In genomic region chr1:63329621-63330330, GRCh38 we compare ENCODE assay signal across 13 cellular contexts. TPM values are rescaled to one million over a fixed set of nuclear protein-coding genes. Genes with fewer than 3 reads are reported as not detected.
A peak's percentile ranks its signal among the peaks of the same experiment; 100 is the strongest.
DNase-seq lines count a peak whose midpoint lies in the region; ATAC-seq lines count a peak whose summit lies in the region.
"Had no signal": no experiment of that assay in that cellular context is flagged by ENCODE, and none has a peak within 500 bp of the region (broad histone marks: within the 10 kb centered on the region; RNA-seq: fewer than 3 reads in every experiment).

No MANE protein-coding gene starts in this region.

- no peaks in the 10 kb centered on the region for H3K36me3 Mint-ChIP-seq in activated naive CD4-positive, alpha-beta T cell treated with anti-CD3 and anti-CD28 coated beads for 36 hours (ENCODE audit: low read depth)
- peaks cover 5 to 7% of the 10 kb centered on the region in 2 donors for H3K36me3 Mint-ChIP-seq in activated T-cell treated with anti-CD3 and anti-CD28 coated beads, Interleukin-2, amount 50 U/mL, for 72 hours (ENCODE audit: insufficient read depth in 2 of 2)
- H3K36me3 Mint-ChIP-seq in stimulated activated naive B cell treated with anti-CD40 and anti-IgM and Interleukin-4, amounts not matched to agents 10 μg/mL and 1 μg/mL and 100 μg/mL, for 72 hours = peaks cover 16 to 19% of the 10 kb centered on the region in 2 donors

- intact Hi-C loops in activated naive CD4-positive, alpha-beta T cell treated with anti-CD3 and anti-CD28 coated beads for 36 hours (cut with micrococcal nuclease) = loop anchor here (10.0 kb wide), 2 partner anchors 445 to 485 kb away; partner anchors contain the start of gene ROR1

- H3K4me1 ChIP-seq in iPS DF 6.9 (ENCODE audit: control insufficient read depth, insufficient read depth, low read length) = peaks cover 7% of the 10 kb centered on the region

- DNase-seq in activated naive CD4-positive, alpha-beta T cell treated with anti-CD3 and anti-CD28 coated beads for 36 hours = no peak
- DNase-seq in activated naive CD4-positive, alpha-beta T cell (lab: John Stamatoyannopoulos, UW) = no peak
- DNase-seq in activated T-cell treated with anti-CD3 and anti-CD28 coated beads, Interleukin-2, amount 50 U/mL, for 72 hours = peak in 1 of 2 donors; percentile 14
- DNase-seq in iPS DF 6.9 (ENCODE audit: low read depth, low spot score) = no peak
- DNase-seq in stimulated activated naive B cell treated with anti-CD40 and anti-IgM and Interleukin-4, amounts not matched to agents 10 μg/mL and 1 μg/mL and 100 μg/mL, for 72 hours = no peak
- DNase-seq in SIG-M5 (lab: John Stamatoyannopoulos, UW) = no peak
- no peak for DNase-seq in MG63
- no peak for DNase-seq in ACHN
- DNase-seq: erythroblast; MV-4-11; NCI-H446 treated with DMSO at 0.1 percent for 48 hours; stimulated activated CD4-positive, alpha-beta T cell treated with anti-CD3 and anti-CD28 coated beads, Interleukin-2, amount 100 ng/mL, for 48 hours had no signal

- ATAC-seq in activated T-cell treated with anti-CD3 and anti-CD28 coated beads, Interleukin-2, amount 50 U/mL, for 72 hours (replicated peaks in 1 of 2) = peak in 1 of 2 donors; percentile 47
- ATAC-seq in stimulated activated naive B cell treated with anti-CD40 and anti-IgM and Interleukin-4, amounts not matched to agents 10 μg/mL and 1 μg/mL and 100 μg/mL, for 72 hours (replicated peaks) = no peak

- H3K27me3 Mint-ChIP-seq in activated naive CD4-positive, alpha-beta T cell treated with anti-CD3 and anti-CD28 coated beads for 36 hours (ENCODE audit: low read depth) = peaks cover 75% of the 10 kb centered on the region
- peaks cover 90% of the 10 kb centered on the region for H3K27me3 Mint-ChIP-seq in activated T-cell treated with anti-CD3 and anti-CD28 coated beads, Interleukin-2, amount 50 U/mL, for 72 hours (ENCODE audit: low read depth)
- H3K27me3 Mint-ChIP-seq in stimulated activated naive B cell treated with anti-CD40 and anti-IgM and Interleukin-4, amounts not matched to agents 10 μg/mL and 1 μg/mL and 100 μg/mL, for 72 hours = peaks cover 67 to 80% of the 10 kb centered on the region in 2 donors

- H3K27me3 ChIP-seq in iPS DF 6.9 (ENCODE audit: control insufficient read depth, insufficient read depth, low read length) = no peaks in the 10 kb centered on the region; the same call in 1 of the 2 replicates
- peaks cover 17% of the 10 kb centered on the region for H3K27me3 ChIP-seq in MG63

- no peaks in the 10 kb centered on the region for H3K9me3 ChIP-seq in iPS DF 6.9 (ENCODE audit: control insufficient read depth, insufficient read depth, low read length)
- H3K9me3 ChIP-seq in MG63 = no peaks in the 10 kb centered on the region

- no peaks in the 10 kb centered on the region for H3K9me3 Mint-ChIP-seq in activated naive CD4-positive, alpha-beta T cell treated with anti-CD3 and anti-CD28 coated beads for 36 hours
- H3K9me3 Mint-ChIP-seq in activated T-cell treated with anti-CD3 and anti-CD28 coated beads, Interleukin-2, amount 50 U/mL, for 72 hours = peaks cover 0 to 2% of the 10 kb centered on the region in 2 donors
- H3K9me3 Mint-ChIP-seq in stimulated activated naive B cell treated with anti-CD40 and anti-IgM and Interleukin-4, amounts not matched to agents 10 μg/mL and 1 μg/mL and 100 μg/mL, for 72 hours = peaks cover 7 to 10% of the 10 kb centered on the region in 2 donors

- peaks cover 22% of the 10 kb centered on the region for H3K4me1 Mint-ChIP-seq in activated naive CD4-positive, alpha-beta T cell treated with anti-CD3 and anti-CD28 coated beads for 36 hours (ENCODE audit: low read depth)
- peaks cover 41% of the 10 kb centered on the region for H3K4me1 Mint-ChIP-seq in activated T-cell treated with anti-CD3 and anti-CD28 coated beads, Interleukin-2, amount 50 U/mL, for 72 hours (ENCODE audit: low read depth)
- H3K4me1 Mint-ChIP-seq in stimulated activated naive B cell treated with anti-CD40 and anti-IgM and Interleukin-4, amounts not matched to agents 10 μg/mL and 1 μg/mL and 100 μg/mL, for 72 hours = peaks cover 13 to 34% of the 10 kb centered on the region in 2 donors

- H3K36me3 ChIP-seq in iPS DF 6.9 (ENCODE audit: control insufficient read depth, insufficient read depth, low read length) (no peaks in the 10 kb centered on the region), MG63 (no peaks in the 10 kb centered on the region)

- H3K4me3 Mint-ChIP-seq in activated naive CD4-positive, alpha-beta T cell treated with anti-CD3 and anti-CD28 coated beads for 36 hours = peak overlapping the region; percentile 40
- H3K4me3 Mint-ChIP-seq in activated T-cell treated with anti-CD3 and anti-CD28 coated beads, Interleukin-2, amount 50 U/mL, for 72 hours = peak overlapping the region; percentile 69 to 75
- H3K4me3 Mint-ChIP-seq in stimulated activated naive B cell treated with anti-CD40 and anti-IgM and Interleukin-4, amounts not matched to agents 10 μg/mL and 1 μg/mL and 100 μg/mL, for 72 hours = peak overlapping the region; percentile 58 to 62

- in situ Hi-C loops in ACHN (cut with HindIII; ENCODE audit: low pct_ligation_motif_present, low pct_unique_long_range_greater_than_20kb, low sequenced_read_pairs) = no loop called here

- peak overlapping the region; percentile 35; the same call in 1 of the 2 replicates for H3K4me3 ChIP-seq in iPS DF 6.9 (ENCODE audit: low read length)
- no peak overlapping the region for H3K4me3 ChIP-seq in MG63

- CTCF ChIA-PET in activated naive CD4-positive, alpha-beta T cell treated with anti-CD3 and anti-CD28 coated beads for 36 hours (lab: Charles Lee) = interaction anchor here (0.9 to 2.4 kb wide), 3 partner anchors 10 to 529 kb away, joined by 3 to 12 read pairs (median 3); no protein-coding TSS in a partner anchor

- H3K27ac Mint-ChIP-seq in activated naive CD4-positive, alpha-beta T cell treated with anti-CD3 and anti-CD28 coated beads for 36 hours = no peak overlapping the region
- H3K27ac Mint-ChIP-seq in activated T-cell treated with anti-CD3 and anti-CD28 coated beads, Interleukin-2, amount 50 U/mL, for 72 hours = peak overlapping the region; percentile 14
- peak overlapping the region; percentile 91 for H3K27ac Mint-ChIP-seq in stimulated activated naive B cell treated with anti-CD40 and anti-IgM and Interleukin-4, amounts not matched to agents 10 μg/mL and 1 μg/mL and 100 μg/mL, for 72 hours

- no peak overlapping the region for H3K27ac ChIP-seq in iPS DF 6.9 (ENCODE audit: low read length)

- WGBS in iPS DF 6.9 (ENCODE audit: insufficient coverage, insufficient read length) = no CpG with 5 or more reads among the region's 50 CpGs

RNA-seq across cellular contexts. Expression of gene FOXD3, which starts 7.4 kb away (rescaled TPM):
- total RNA-seq in activated naive CD4-positive, alpha-beta T cell treated with anti-CD3 and anti-CD28 coated beads for 36 hours = not detected
- not detected for total RNA-seq in activated T-cell treated with anti-CD3 and anti-CD28 coated beads, Interleukin-2, amount 50 U/mL, for 72 hours
- total RNA-seq in MG63 (2014; rRNA removed; shearing (Covaris generic); ENCODE audit: low replicate concordance) = 0.30 TPM in 1 of 2 replicates, not detected in the other
- total RNA-seq: renal cortical epithelial cell had no signal

RNA-seq across cellular contexts. Expression of gene ALG6, which starts 37.7 kb away (rescaled TPM):
- 10 to 100 TPM; 11.0 to 13.5 TPM for total RNA-seq in activated naive CD4-positive, alpha-beta T cell treated with anti-CD3 and anti-CD28 coated beads for 36 hours
- 10 to 100 TPM; 16.7 to 24.7 TPM for total RNA-seq in activated T-cell treated with anti-CD3 and anti-CD28 coated beads, Interleukin-2, amount 50 U/mL, for 72 hours
- 10.4 and 16.3 TPM in 2 replicates for total RNA-seq in MG63 (2014; rRNA removed; shearing (Covaris generic); ENCODE audit: low replicate concordance)
